15 cellular contexts compared by ENCODE assay signal in the genomic region with DNA sequence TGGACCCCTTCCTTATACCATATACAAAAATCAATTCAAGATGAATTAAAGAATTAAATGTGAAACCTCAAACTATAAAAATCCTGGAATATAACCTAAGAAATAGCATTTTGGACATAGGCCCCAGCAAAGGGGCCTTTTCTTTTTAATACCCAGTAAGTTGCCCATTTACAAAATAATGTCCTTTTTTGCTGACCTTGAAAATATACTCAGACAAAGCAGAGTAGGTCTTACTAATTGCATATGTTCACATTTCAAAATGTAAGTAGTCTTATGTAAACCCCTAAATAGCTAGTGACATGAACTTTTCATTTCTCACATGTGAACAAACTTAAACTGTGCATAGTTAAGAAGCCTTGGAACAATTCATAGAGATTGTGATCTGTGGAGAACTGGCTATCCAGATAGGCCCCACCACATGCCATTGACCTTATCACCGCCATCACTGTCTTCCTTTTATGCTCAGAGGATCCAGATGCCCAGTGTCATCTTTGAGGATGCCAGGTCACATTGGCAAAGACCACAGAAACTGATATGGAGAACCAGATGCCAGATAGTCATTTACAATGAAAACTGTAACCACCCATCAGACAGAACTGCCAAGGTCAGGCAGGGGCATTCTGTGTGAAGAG.
DNase-seq lines count a peak whose midpoint lies in the region; ATAC-seq, FAIRE-seq and TF ChIP-seq lines count a peak whose summit lies in the region.
"Had no signal": no experiment of that assay in that cellular context is flagged by ENCODE, and none has a peak within 500 bp of the region (broad histone marks: within the 10 kb centered on the region; RNA-seq: fewer than 3 reads in every experiment).

No MANE protein-coding gene starts in this region.

- H4K8ac ChIP-seq in IMR-90 (ENCODE audit: low read depth in 2 of 2, low read length in 2 of 2): no peak overlapping the region

- H2AK5ac ChIP-seq in IMR-90 (ENCODE audit: low read depth, low read length): 0 out of 2 replicates have a peak overlapping the region, but pooled peaks have one; percentile 15

- no peak overlapping the region for H3K4ac ChIP-seq in IMR-90 (ENCODE audit: low read depth, low read length)

- H3K27ac ChIP-seq in A549 (no peak overlapping the region; a peak in 1 of 6 replicates), IMR-90 (ENCODE audit: insufficient read depth, low read length) (no peak overlapping the region), thyroid gland (peak overlapping the region in 2 of 3 donors; percentile 27 to 41)

- no peaks in the 10 kb centered on the region for H3K9me3 ChIP-seq in A549
- H3K9me3 ChIP-seq in IMR-90 (ENCODE audit: control insufficient read depth, insufficient read depth, low read length): no peaks in the 10 kb centered on the region
- no peaks in the 10 kb centered on the region for H3K9me3 ChIP-seq in thyroid gland

- WGBS in A549 (ENCODE audit: missing lambda C conversion rate): 93% methylated on average over 1 of the region's 1 CpG
- no CpG with 5 or more reads among the region's 1 CpG for whole genome bisulfite sequencing in IMR-90 (ENCODE audit: extremely low coverage in 2 of 2, insufficient read length in 1 of 2), 2 experiments
- WGBS in thyroid gland, 2 donors: 96 to 100% methylated on average over 1 of the region's 1 CpG

- H2BK20ac ChIP-seq in IMR-90 (ENCODE audit: low read depth, low read length): no peak overlapping the region

- peaks cover 3% of the 10 kb centered on the region for H3K9me3 Mint-ChIP-seq in chondrocyte (ENCODE audit: low read depth)

- DNase-seq in A549 (ENCODE audit: low read depth in 1 of 2, low spot score in 1 of 2): no peak
- no peak for DNase-seq in IMR-90
- DNase-seq in chondrocyte (ENCODE audit: low spot score): no peak
- DNase-seq in thyroid gland: no peak
- no peak for DNase-seq in GM03348 (ENCODE audit: low spot score)
- DNase-seq in DMS 273 treated with DMSO at 0.1 percent for 48 hours (lab: John Stamatoyannopoulos, UW): no peak
- DNase-seq: CD8-positive, alpha-beta T cell; COR-L47; DMS53; GF-D8; HCEC 1CT had no signal

- no peaks in the 10 kb centered on the region for H3K79me1 ChIP-seq in IMR-90 (ENCODE audit: low read depth in 1 of 2, low read length in 2 of 2)

- no peak overlapping the region for H3K56ac ChIP-seq in IMR-90 (ENCODE audit: extremely low read depth, insufficient read depth, low read length)

- H2AK9ac ChIP-seq in IMR-90 (replicated peaks; ENCODE audit: low read depth, low read length, poor library complexity): no peak overlapping the region

- H4K91ac ChIP-seq in IMR-90 (ENCODE audit: insufficient read depth, low read depth, low read length): no peak overlapping the region

- no peak overlapping the region for H3K4me3 Mint-ChIP-seq in chondrocyte (ENCODE audit: unreplicated experiment)
- H3K4me3 Mint-ChIP-seq: CD14-positive monocyte; CD8-positive, alpha-beta T cell had no signal

- in situ Hi-C loops in IMR-90 (cut with MboI; ENCODE audit: low sequenced_read_pairs): no loop called here

- no peak overlapping the region for H3K23ac ChIP-seq in IMR-90 (ENCODE audit: low read depth, low read length)

- H3K27me3 ChIP-seq in IMR-90 (ENCODE audit: control insufficient read depth, insufficient read depth, low read length) (no peaks in the 10 kb centered on the region), thyroid gland (no peaks in the 10 kb centered on the region)

- no TSS peak for BruUV-seq in IMR-90 (replicated peaks; lab: Mats Ljungman, UMichigan)

- peak overlapping the region; percentile 14 for H3K27ac Mint-ChIP-seq in chondrocyte (ENCODE audit: unreplicated experiment)
- H3K27ac Mint-ChIP-seq: CD14-positive monocyte; CD8-positive, alpha-beta T cell had no signal

- no peak overlapping the region for H3K18ac ChIP-seq in IMR-90 (ENCODE audit: low read depth, low read length)

- H2BK120ac ChIP-seq in IMR-90 (ENCODE audit: low read depth, low read length): no peak overlapping the region

- TF ChIP-seq POLR2A in A549 (IDR thresholded peaks at IDR 0.05; ENCODE audit: low read length) (no peak), IMR-90 (IDR thresholded peaks at IDR 0.05; ENCODE audit: low read depth, low read length) (no peak), thyroid gland (IDR thresholded peaks at IDR 0.05) (no peak)

- no peak overlapping the region for H3K9ac ChIP-seq in IMR-90 (ENCODE audit: low read depth, low read length)

- intact Hi-C loops in IMR-90 (cut with micrococcal nuclease) (no loop called here), thyroid gland (cut with DNase I) (no loop called here)

- POLR2A ChIA-PET in A549 (lab: Yijun Ruan, JAX): no interaction called here
- POLR2A ChIA-PET in IMR-90 (lab: Charles Lee; ENCODE audit: unreplicated experiment): no interaction called here

- H3K14ac ChIP-seq in IMR-90 (replicated peaks; ENCODE audit: low read depth, low read length): peak overlapping the region; percentile 41; the same call in 1 of the 2 replicates

- H2AFZ ChIP-seq in IMR-90 (replicated peaks; ENCODE audit: low read length, poor library complexity): no peak overlapping the region

- peaks cover 37% of the 10 kb centered on the region for H3K4me1 ChIP-seq in A549
- peaks cover 6% of the 10 kb centered on the region for H3K4me1 ChIP-seq in IMR-90 (ENCODE audit: control insufficient read depth, insufficient read depth, low read length)
- H3K4me1 ChIP-seq in thyroid gland: peaks cover 28% of the 10 kb centered on the region in 2 donors

- dilution Hi-C loops in IMR-90 (cut with HindIII; ENCODE audit: low sequenced_read_pairs, unreplicated experiment): no loop called here

- H2BK15ac ChIP-seq in IMR-90 (ENCODE audit: low read depth, low read length): no peak overlapping the region

- H3K36me3 ChIP-seq in IMR-90 (ENCODE audit: control insufficient read depth, insufficient read depth, low read length) (0 out of 2 replicates have a peak, but pooled peaks cover 2% of the 10 kb centered on the region), thyroid gland (no peaks in the 10 kb centered on the region)

- FAIRE-seq in A549 (lab: Jason Lieb, UNC): no peak
- FAIRE-seq: A204.1, HTR-8/SVneo had no signal

- H2BK5ac ChIP-seq in IMR-90 (ENCODE audit: low read depth, low read length, poor library complexity, severe bottlenecking): no peak overlapping the region

- CTCF ChIA-PET in A549 (lab: Yijun Ruan, JAX): no interaction called here
- CTCF ChIA-PET in IMR-90 (lab: Yijun Ruan, JAX): no interaction called here

- H3K4me2 ChIP-seq in A549: no peak overlapping the region
- H3K4me2 ChIP-seq in IMR-90 (ENCODE audit: low read depth, low read length): no peak overlapping the region

- peaks cover 3% of the 10 kb centered on the region; the same call in 1 of the 2 replicates for H3K9me1 ChIP-seq in IMR-90 (ENCODE audit: insufficient read depth, low read length)

- no peak for TF ChIP-seq EP300 in A549 (IDR thresholded peaks at IDR 0.05)

- H3K4me3 ChIP-seq in A549 (no peak overlapping the region), IMR-90 (ENCODE audit: insufficient read depth, low read depth, low read length) (no peak overlapping the region), thyroid gland (replicated peaks in 1 of 3) (no peak overlapping the region)

- ATAC-seq in A549 (no peak), IMR-90 (ENCODE audit: low read depth) (no peak), GM19328 (IDR thresholded peaks at IDR 0.05; ENCODE audit: unreplicated experiment) (no peak)
- ATAC-seq: CD8-positive, alpha-beta T cell had no signal

- H4K5ac ChIP-seq in IMR-90 (ENCODE audit: low read depth, low read length): no peak overlapping the region

- TF ChIP-seq RAD21 in A549 (conservative IDR thresholded peaks at IDR 0.05 in 1 of 2, IDR thresholded peaks at IDR 0.05 in 1 of 2): no peak
- no peak for TF ChIP-seq RAD21 in IMR-90 (IDR thresholded peaks at IDR 0.05; ENCODE audit: low read length)

- H3K4me1 Mint-ChIP-seq in chondrocyte (ENCODE audit: low read depth): peaks cover 27% of the 10 kb centered on the region
- H3K4me1 Mint-ChIP-seq: CD14-positive monocyte had no signal

- H3K27me3 Mint-ChIP-seq in chondrocyte (ENCODE audit: low read depth): no peaks in the 10 kb centered on the region

- TF ChIP-seq CTCF in A549 (IDR thresholded peaks at IDR 0.05) (no peak), IMR-90 (conservative IDR thresholded peaks at IDR 0.05; ENCODE audit: low read depth, low read length) (no peak), chondrocyte (IDR thresholded peaks at IDR 0.05) (no peak), thyroid gland (IDR thresholded peaks at IDR 0.05) (no peak)

- no peaks in the 10 kb centered on the region for H4K20me1 ChIP-seq in IMR-90 (ENCODE audit: insufficient read depth, low read length)

- peaks cover 12% of the 10 kb centered on the region for H3K36me3 Mint-ChIP-seq in chondrocyte (ENCODE audit: low read depth)
- H3K36me3 Mint-ChIP-seq: CD14-positive monocyte; CD8-positive, alpha-beta T cell had no signal

TF ChIP-seq in A549, 52 proteins besides CTCF, POLR2A, EP300 and RAD21:
- TF ChIP-seq, protein P1, sequence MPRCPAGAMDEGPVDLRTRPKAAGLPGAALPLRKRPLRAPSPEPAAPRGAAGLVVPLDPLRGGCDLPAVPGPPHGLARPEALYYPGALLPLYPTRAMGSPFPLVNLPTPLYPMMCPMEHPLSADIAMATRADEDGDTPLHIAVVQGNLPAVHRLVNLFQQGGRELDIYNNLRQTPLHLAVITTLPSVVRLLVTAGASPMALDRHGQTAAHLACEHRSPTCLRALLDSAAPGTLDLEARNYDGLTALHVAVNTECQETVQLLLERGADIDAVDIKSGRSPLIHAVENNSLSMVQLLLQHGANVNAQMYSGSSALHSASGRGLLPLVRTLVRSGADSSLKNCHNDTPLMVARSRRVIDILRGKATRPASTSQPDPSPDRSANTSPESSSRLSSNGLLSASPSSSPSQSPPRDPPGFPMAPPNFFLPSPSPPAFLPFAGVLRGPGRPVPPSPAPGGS (IDR thresholded peaks at IDR 0.05): no peak
- TF ChIP-seq FOXS1 (CRISPR knock-in tag; IDR thresholded peaks at IDR 0.05): no peak
- TF ChIP-seq HEYL (CRISPR knock-in tag; IDR thresholded peaks at IDR 0.05): no peak
- peak; percentile 15 for TF ChIP-seq MAFK (IDR thresholded peaks at IDR 0.05; ENCODE audit: partially characterized antibody)
- TF ChIP-seq POLR2AphosphoS2 (conservative IDR thresholded peaks at IDR 0.05; ENCODE audit: low read length): no peak
TF ChIP-seq in A549: peak in this region for 1.

TF ChIP-seq in IMR-90, 13 proteins besides CTCF, POLR2A, EP300 and RAD21 (continues in another document):
- TF ChIP-seq MAZ (IDR thresholded peaks at IDR 0.05; ENCODE audit: borderline replicate concordance, low read depth, low read length) (no peak), MAFK (IDR thresholded peaks at IDR 0.05; ENCODE audit: low read depth, low read length) (no peak), SMC3 (IDR thresholded peaks at IDR 0.05; ENCODE audit: low read depth, low read length) (no peak)
- TF ChIP-seq, protein P2, sequence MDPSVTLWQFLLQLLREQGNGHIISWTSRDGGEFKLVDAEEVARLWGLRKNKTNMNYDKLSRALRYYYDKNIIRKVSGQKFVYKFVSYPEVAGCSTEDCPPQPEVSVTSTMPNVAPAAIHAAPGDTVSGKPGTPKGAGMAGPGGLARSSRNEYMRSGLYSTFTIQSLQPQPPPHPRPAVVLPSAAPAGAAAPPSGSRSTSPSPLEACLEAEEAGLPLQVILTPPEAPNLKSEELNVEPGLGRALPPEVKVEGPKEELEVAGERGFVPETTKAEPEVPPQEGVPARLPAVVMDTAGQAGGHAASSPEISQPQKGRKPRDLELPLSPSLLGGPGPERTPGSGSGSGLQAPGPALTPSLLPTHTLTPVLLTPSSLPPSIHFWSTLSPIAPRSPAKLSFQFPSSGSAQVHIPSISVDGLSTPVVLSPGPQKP (IDR thresholded peaks at IDR 0.05; ENCODE audit: borderline replicate concordance, low read depth, low read length): no peak

Comparison
In these comparisons a context has a peak if more than half of its experiments do, and no peak if none do; other contexts are left out.
1. H3K27ac ChIP-seq: peak in thyroid gland (2 of 3); none in A549 (0 of 2) and IMR-90 (single experiment).